8 cellular contexts compared by ENCODE assay signal in the genomic region with DNA sequence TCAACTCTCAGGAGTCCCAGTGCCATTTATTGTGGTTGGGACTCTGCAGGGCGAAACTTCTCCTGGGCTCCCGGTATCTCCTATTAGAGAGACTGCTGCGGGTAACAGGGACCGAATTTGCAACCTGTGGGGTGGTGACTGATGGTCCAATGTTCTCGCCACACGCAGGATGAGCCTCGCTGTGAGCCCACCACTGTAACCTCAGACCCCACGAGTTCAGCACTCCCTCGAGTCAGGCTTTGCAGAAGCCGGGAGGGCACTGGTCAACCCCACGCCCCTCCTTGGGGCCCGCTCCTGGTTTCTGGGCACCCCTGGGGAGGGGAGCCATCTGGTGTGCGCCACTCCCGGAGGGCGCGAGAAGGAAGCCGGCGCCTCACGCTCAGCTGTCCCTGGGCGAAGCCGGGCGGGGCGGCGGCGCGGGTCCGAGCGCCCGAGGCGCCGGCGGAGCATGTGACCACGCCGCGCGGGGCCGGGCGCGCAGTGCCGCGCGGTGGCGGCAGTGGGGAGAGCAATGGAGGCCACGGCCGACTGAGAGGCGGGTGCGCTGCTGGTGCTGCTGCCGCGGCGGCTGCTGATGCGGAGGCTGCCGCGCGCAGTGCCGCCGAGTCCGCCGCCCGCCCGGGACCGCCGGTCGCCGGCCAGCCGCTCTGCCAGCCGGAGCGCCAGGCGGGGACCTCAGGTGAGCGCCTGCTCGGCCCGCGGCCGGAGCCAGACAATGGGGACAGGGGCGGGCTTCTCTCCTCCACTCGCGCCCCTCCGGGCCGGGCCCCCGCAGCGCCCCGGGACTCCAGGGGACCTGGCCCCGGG.
DNase-seq lines count a peak whose midpoint lies in the region; ATAC-seq and TF ChIP-seq lines count a peak whose summit lies in the region.

No MANE protein-coding gene starts in this region.

- peak overlapping the region; percentile 87 for H2AFZ ChIP-seq in fibroblast of lung (ENCODE audit: low read length)

- CTCF ChIA-PET in activated CD8-positive, alpha-beta T cell treated with anti-CD3 and anti-CD28 coated beads, Interleukin-2, amount 10 ng/mL, durations not matched to agents 7 days and 5 days (lab: Charles Lee): interaction anchor here (2.4 kb wide), 1 partner anchor 100 kb away, joined by 17 read pairs; the partner anchor contains the start of gene CEP135

- peak; percentile 20 to 31 for TF ChIP-seq CTCF in fibroblast of lung (conservative IDR thresholded peaks at IDR 0.05 in 1 of 2, IDR thresholded peaks at IDR 0.05 in 1 of 2; ENCODE audit: low read depth in 1 of 2, low read length in 2 of 2)

- H3K4me1 Mint-ChIP-seq in activated CD8-positive, alpha-beta T cell treated with anti-CD3 and anti-CD28 coated beads, Interleukin-2, amount 10 ng/mL, durations not matched to agents 7 days and 5 days (ENCODE audit: low read depth): peaks cover 14% of the 10 kb centered on the region
- H3K4me1 Mint-ChIP-seq in naive B cell: peaks cover 8 to 15% (median 13%) of the 10 kb centered on the region in 3 donors

- under 1% methylated on average over 82 of the region's 82 CpGs for WGBS in thymus

- peak overlapping the region; percentile 24 for H3K9ac ChIP-seq in fibroblast of lung (ENCODE audit: insufficient read depth, low read length)

- no peaks in the 10 kb centered on the region for H3K79me2 ChIP-seq in fibroblast of lung (ENCODE audit: control insufficient read depth, insufficient read depth, low read length)

- H3K36me3 Mint-ChIP-seq in activated CD8-positive, alpha-beta T cell treated with anti-CD3 and anti-CD28 coated beads, Interleukin-2, amount 10 ng/mL, durations not matched to agents 7 days and 5 days (ENCODE audit: low read depth): no peaks in the 10 kb centered on the region
- no peaks in the 10 kb centered on the region for H3K36me3 Mint-ChIP-seq in naive B cell

- no peaks in the 10 kb centered on the region for H3K36me3 ChIP-seq in fibroblast of lung (ENCODE audit: control insufficient read depth, insufficient read depth, low read length)
- H3K36me3 ChIP-seq in thymus (ENCODE audit: control insufficient read depth, insufficient read depth): no peaks in the 10 kb centered on the region

- H3K27me3 ChIP-seq in fibroblast of lung (ENCODE audit: control insufficient read depth, insufficient read depth, low read length) (no peaks in the 10 kb centered on the region), thymus (ENCODE audit: control insufficient read depth, insufficient read depth) (no peaks in the 10 kb centered on the region)

- H3K27ac ChIP-seq in fibroblast of lung (ENCODE audit: insufficient read depth, low read length): no peak overlapping the region
- H3K27ac ChIP-seq in thymus (ENCODE audit: low read depth): no peak overlapping the region

- no peaks in the 10 kb centered on the region for H3K9me3 ChIP-seq in fibroblast of lung (ENCODE audit: control insufficient read depth, insufficient read depth, low read depth, low read length)
- no peaks in the 10 kb centered on the region for H3K9me3 ChIP-seq in thymus (ENCODE audit: control insufficient read depth)

- peaks cover 51% of the 10 kb centered on the region for H3K27me3 Mint-ChIP-seq in activated CD8-positive, alpha-beta T cell treated with anti-CD3 and anti-CD28 coated beads, Interleukin-2, amount 10 ng/mL, durations not matched to agents 7 days and 5 days (ENCODE audit: low read depth)
- H3K27me3 Mint-ChIP-seq in naive B cell: peaks cover 8 to 25% (median 20%) of the 10 kb centered on the region in 3 donors

- H3K4me1 ChIP-seq in fibroblast of lung (ENCODE audit: control insufficient read depth, extremely low read depth, insufficient read depth, low read length) (peaks cover 2% of the 10 kb centered on the region), thymus (ENCODE audit: control insufficient read depth, insufficient read depth, low read length) (peaks cover 4% of the 10 kb centered on the region)

- ATAC-seq in GM19351 (IDR thresholded peaks at IDR 0.05; ENCODE audit: unreplicated experiment) (peak; percentile 94), HG03378 (IDR thresholded peaks at IDR 0.05; ENCODE audit: unreplicated experiment) (peak; percentile 82), naive B cell (ENCODE audit: low read depth in 2 of 2) (peak; percentile 92 to 96)
- peak; percentile 98 for ATAC-seq in activated CD8-positive, alpha-beta T cell treated with anti-CD3 and anti-CD28 coated beads, Interleukin-2, amount 10 ng/mL, durations not matched to agents 7 days and 5 days

- peak overlapping the region; percentile 64 for H3K4me3 Mint-ChIP-seq in activated CD8-positive, alpha-beta T cell treated with anti-CD3 and anti-CD28 coated beads, Interleukin-2, amount 10 ng/mL, durations not matched to agents 7 days and 5 days
- H3K4me3 Mint-ChIP-seq in naive B cell: peak overlapping the region; percentile 82 to 91 (median 86)

- DNase-seq in COLO829 (ENCODE audit: low spot score): peak; percentile 61
- peak; percentile 66 for DNase-seq in NCI-H510A treated with DMSO at 0.1 percent for 48 hours (lab: John Stamatoyannopoulos, UW)
- peak; percentile 63 for DNase-seq in activated CD8-positive, alpha-beta T cell treated with anti-CD3 and anti-CD28 coated beads, Interleukin-2, amount 10 ng/mL, durations not matched to agents 7 days and 5 days
- peak; percentile 52 to 62 for DNase-seq in fibroblast of lung (ENCODE audit: low read depth in 2 of 2)
- peak; percentile 29 for DNase-seq in naive B cell

- peak overlapping the region; percentile 96 for H3K4me2 ChIP-seq in fibroblast of lung (ENCODE audit: extremely low read depth, insufficient read depth, low read length)

- H4K20me1 ChIP-seq in fibroblast of lung (ENCODE audit: control insufficient read depth, extremely low read depth, insufficient read depth, low read length): no peaks in the 10 kb centered on the region

- no peaks in the 10 kb centered on the region for H3K9me3 Mint-ChIP-seq in activated CD8-positive, alpha-beta T cell treated with anti-CD3 and anti-CD28 coated beads, Interleukin-2, amount 10 ng/mL, durations not matched to agents 7 days and 5 days (ENCODE audit: insufficient read depth)
- H3K9me3 Mint-ChIP-seq in naive B cell: no peaks in the 10 kb centered on the region

- POLR2A ChIA-PET in activated CD8-positive, alpha-beta T cell treated with anti-CD3 and anti-CD28 coated beads, Interleukin-2, amount 10 ng/mL, durations not matched to agents 7 days and 5 days (lab: Charles Lee): no interaction called here

- H3K4me3 ChIP-seq in fibroblast of lung (replicated peaks in 1 of 4; ENCODE audit: control extremely low read depth in 1 of 4, insufficient read depth in 1 of 4, low read depth in 3 of 4, low read length in 4 of 4) (peak overlapping the region; percentile 63 to 70 (median 67)), thymus (ENCODE audit: low read length) (peak overlapping the region; percentile 47)

- H3K27ac Mint-ChIP-seq in activated CD8-positive, alpha-beta T cell treated with anti-CD3 and anti-CD28 coated beads, Interleukin-2, amount 10 ng/mL, durations not matched to agents 7 days and 5 days: no peak overlapping the region
- no peak overlapping the region for H3K27ac Mint-ChIP-seq in naive B cell
